11 cellular contexts compared by ENCODE assay signal in the genomic region with DNA sequence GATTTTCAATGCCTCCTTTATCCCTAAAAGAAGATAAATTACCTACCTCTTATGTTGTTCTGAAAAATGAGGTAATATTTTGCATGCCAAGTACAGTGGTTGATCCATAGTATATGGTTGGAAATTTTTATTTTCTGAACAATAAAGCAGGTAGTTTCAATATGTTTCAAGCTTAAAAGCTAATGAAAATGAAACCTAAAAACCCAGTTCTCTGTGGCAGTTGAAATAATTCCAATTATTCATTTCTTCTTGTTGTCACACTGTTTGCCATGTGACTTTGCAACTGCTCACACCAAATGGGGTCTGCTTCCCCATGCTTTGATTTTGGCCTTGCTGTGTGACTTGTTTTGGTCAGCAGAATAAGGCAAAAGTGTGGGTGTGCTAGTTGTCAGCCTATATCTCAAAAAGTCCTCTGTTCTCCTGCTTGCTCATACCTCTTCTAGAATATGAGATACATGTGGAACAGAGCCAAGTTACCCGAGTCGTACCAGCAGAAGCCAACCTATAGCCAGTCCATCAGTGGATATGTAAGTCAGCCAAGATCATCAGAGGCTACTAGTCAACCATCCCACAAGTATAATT.
A peak's percentile ranks its signal among the peaks of the same experiment; 100 is the strongest.
DNase-seq lines count a peak whose midpoint lies in the region; ATAC-seq, FAIRE-seq and TF ChIP-seq lines count a peak whose summit lies in the region.
"Had no signal": no experiment of that assay in that cellular context is flagged by ENCODE, and none has a peak within 500 bp of the region (broad histone marks: within the 10 kb centered on the region; RNA-seq: fewer than 3 reads in every experiment).

No MANE protein-coding gene starts in this region.

- peak; percentile 37 for ATAC-seq in GM21529 (IDR thresholded peaks at IDR 0.05; ENCODE audit: unreplicated experiment)
- ATAC-seq: natural killer cell treated with Interleukin-12 subunit alpha and Interleukin-12 subunit beta and Interleukin-15 and Interleukin-18, amount 100 ng/mL, for 72 hours had no signal

- FAIRE-seq in GM18507 (lab: Jason Lieb, UNC) = peak; percentile 18

- no peak for TF ChIP-seq CTCF in fibroblast of pulmonary artery (IDR thresholded peaks at IDR 0.05; ENCODE audit: low read length, missing control alignments)

- no peak for DNase-seq in GM18507 (ENCODE audit: extremely low spot score, insufficient read length, low read depth)
- DNase-seq in NCI-H69 (lab: John Stamatoyannopoulos, UW) = peak; percentile 84
- peak; percentile 21 for DNase-seq in fibroblast of pulmonary artery (ENCODE audit: low read depth)
- DNase-seq in inferior parietal cortex (ENCODE audit: extremely low spot score) = no peak
- DNase-seq in NCI-H187 (lab: John Stamatoyannopoulos, UW) = no peak
- DNase-seq in cardiac septum (ENCODE audit: low spot score) = no peak
- DNase-seq: activated effector memory CD4-positive, alpha-beta T cell treated with Interleukin-2 at 50 U/mL for 16 hours; NCI-H2081 had no signal

- intact Hi-C loops in cardiac septum (cut with DNase I) = no loop called here

- no peak overlapping the region for H3K4me3 ChIP-seq in fibroblast of pulmonary artery (replicated peaks; ENCODE audit: low read depth, low read length)
- H3K4me3 ChIP-seq: smooth muscle cell had no signal

Comparison
In these comparisons a context has a peak if more than half of its experiments do, and no peak if none do; other contexts are left out.
1. DNase-seq: peak in NCI-H69 (single experiment) and fibroblast of pulmonary artery (single experiment); none in GM18507 (single experiment), inferior parietal cortex (single experiment), NCI-H187 (0 of 2) and cardiac septum (single experiment).